In the genomic region with DNA sequence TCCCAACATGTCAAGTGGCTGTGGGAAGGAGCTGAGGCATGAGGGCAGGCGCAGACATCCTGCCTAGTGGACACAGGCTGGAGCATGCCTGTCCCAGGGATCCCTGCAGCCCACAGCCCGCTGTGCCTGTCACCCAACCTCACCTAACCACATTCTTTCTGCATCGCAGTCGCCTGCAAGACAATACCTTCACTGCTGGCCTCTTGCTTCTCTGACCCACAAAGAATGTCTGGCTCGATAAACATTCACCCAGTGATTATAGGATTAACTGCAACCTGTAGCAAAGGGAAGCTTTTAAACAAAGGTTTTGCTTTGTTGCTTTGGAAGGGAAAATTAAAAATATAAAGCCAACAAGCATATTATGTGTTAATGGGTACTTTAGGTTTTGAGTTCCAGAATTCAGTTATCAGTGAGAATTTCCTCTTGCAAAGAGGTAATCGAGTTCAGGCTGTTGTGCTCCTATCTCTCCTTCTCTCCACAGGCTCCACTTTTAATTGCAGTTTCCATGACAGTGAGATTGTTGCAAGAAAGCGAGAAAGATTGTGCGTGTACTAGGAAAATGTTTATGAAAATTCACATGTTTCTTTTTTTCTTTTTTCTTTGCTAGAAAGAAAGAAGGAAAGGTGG, we compare ENCODE assay signal across 15 cellular contexts. TPM values are rescaled to one million over a fixed set of nuclear protein-coding genes. Genes with fewer than 3 reads are reported as not detected.
DNase-seq lines count a peak whose midpoint lies in the region; ATAC-seq, FAIRE-seq and TF ChIP-seq lines count a peak whose summit lies in the region.
"Had no signal": no experiment of that assay in that cellular context is flagged by ENCODE, and none has a peak within 500 bp of the region (broad histone marks: within the 10 kb centered on the region; RNA-seq: fewer than 3 reads in every experiment).

No MANE protein-coding gene starts in this region.

- H3K36me3 ChIP-seq in colonic mucosa (no peaks in the 10 kb centered on the region), liver (ENCODE audit: control insufficient read depth in 4 of 4, insufficient read depth in 3 of 4, low read depth in 1 of 4, low read length in 3 of 4) (no peaks in the 10 kb centered on the region)
- H3K36me3 ChIP-seq: heart right ventricle, thoracic aorta had no signal

- H3K27me3 ChIP-seq in colonic mucosa (no peaks in the 10 kb centered on the region), liver (ENCODE audit: control insufficient read depth in 4 of 4, insufficient read depth in 4 of 4, low read length in 3 of 4) (no peaks in the 10 kb centered on the region)

- H3K27ac ChIP-seq in colonic mucosa: no peak overlapping the region
- no peak overlapping the region for H3K27ac ChIP-seq in liver (ENCODE audit: low read depth in 1 of 2, low read length in 2 of 2)
- H3K27ac ChIP-seq: heart right ventricle, thoracic aorta had no signal

- no peak for ATAC-seq in HG03469 (IDR thresholded peaks at IDR 0.05; ENCODE audit: unreplicated experiment)
- ATAC-seq: heart right ventricle had no signal

- H3K4me1 ChIP-seq in colonic mucosa (no peaks in the 10 kb centered on the region), liver (ENCODE audit: control insufficient read depth in 4 of 4, insufficient read depth in 4 of 4, low read length in 3 of 4) (no peaks in the 10 kb centered on the region)
- H3K4me1 ChIP-seq: heart right ventricle had no signal

- intact Hi-C loops in colonic mucosa (cut with DNase I): no loop called here

- TF ChIP-seq CTCF in colonic mucosa (IDR thresholded peaks at IDR 0.05) (no peak), liver (IDR thresholded peaks at IDR 0.05; ENCODE audit: low read depth, low read length, missing input control) (no peak)

- H3K9me3 ChIP-seq in colonic mucosa (no peaks in the 10 kb centered on the region), liver (ENCODE audit: control insufficient read depth in 4 of 4, low read length in 3 of 4) (no peaks in the 10 kb centered on the region)

- no peak for TF ChIP-seq POLR2A in H54 (IDR thresholded peaks at IDR 0.05; ENCODE audit: low read depth, low read length)

- peak; percentile 37 for DNase-seq in NCI-H82 (lab: John Stamatoyannopoulos, UW)
- DNase-seq in NCI-H82 treated with DMSO at 0.1 percent for 48 hours (lab: John Stamatoyannopoulos, UW; ENCODE audit: unreplicated experiment): no peak
- DNase-seq in colonic mucosa: peak; percentile 19
- peak; percentile 55 for DNase-seq in urothelium cell line (ENCODE audit: low spot score)
- DNase-seq in H54 (ENCODE audit: insufficient read length, low spot score): no peak
- no peak for DNase-seq in SKM-1 treated with dmso at 0.1 percent for 144 hours (lab: John Stamatoyannopoulos, UW; ENCODE audit: unreplicated experiment)
- DNase-seq: activated CD4-positive, alpha-beta T cell treated with anti-CD3 and anti-CD28 coated beads for 1 hour; aorta; heart right ventricle; IMR-90; NCI-H1436; SW 1271 had no signal

- no peak overlapping the region for H3K4me3 ChIP-seq in colonic mucosa
- no peak overlapping the region for H3K4me3 ChIP-seq in liver (ENCODE audit: low read depth in 1 of 3, low read length in 3 of 3)
- H3K4me3 ChIP-seq: heart right ventricle, thoracic aorta had no signal

- 60% methylated on average over 8 of the region's 8 CpGs for WGBS in liver

- FAIRE-seq in urothelium cell line (lab: Jason Lieb, UNC): no peak
- FAIRE-seq in H54 (lab: Jason Lieb, UNC): no peak

- TF ChIP-seq RAD21 in liver (IDR thresholded peaks at IDR 0.05): no peak

- no peak overlapping the region for H3K9ac ChIP-seq in colonic mucosa (ENCODE audit: low read depth in 2 of 2, low read length in 2 of 2)
- no peak overlapping the region for H3K9ac ChIP-seq in liver (ENCODE audit: low read depth in 1 of 2, low read length in 2 of 2)

TF ChIP-seq in liver, 16 proteins besides CTCF, POLR2A, EP300 and RAD21:
- TF ChIP-seq TAF1 (conservative IDR thresholded peaks at IDR 0.05): no peak
- no peak for TF ChIP-seq GABPA (IDR thresholded peaks at IDR 0.05 in 1 of 2, conservative IDR thresholded peaks at IDR 0.05 in 1 of 2)
- no peak for TF ChIP-seq YY1 (IDR thresholded peaks at IDR 0.05)
- TF ChIP-seq, protein P1, sequence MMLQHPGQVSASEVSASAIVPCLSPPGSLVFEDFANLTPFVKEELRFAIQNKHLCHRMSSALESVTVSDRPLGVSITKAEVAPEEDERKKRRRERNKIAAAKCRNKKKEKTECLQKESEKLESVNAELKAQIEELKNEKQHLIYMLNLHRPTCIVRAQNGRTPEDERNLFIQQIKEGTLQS (IDR thresholded peaks at IDR 0.05): no peak
- peak; percentile 45 for TF ChIP-seq SP1 (IDR thresholded peaks at IDR 0.05)
- TF ChIP-seq HNF4G (IDR thresholded peaks at IDR 0.05): no peak
- no peak for TF ChIP-seq EGR1 (IDR thresholded peaks at IDR 0.05; ENCODE audit: low read depth in 2 of 2)
- TF ChIP-seq HNF4A (conservative IDR thresholded peaks at IDR 0.05): no peak
- TF ChIP-seq FOXA2 (IDR thresholded peaks at IDR 0.05): no peak

RNA-seq across cellular contexts. Expression of gene ZNF648, which starts 40.0 kb away (rescaled TPM):
- total RNA-seq in colonic mucosa (under 1 TPM in 1 of 2 donors, not detected in 1; 0.07 TPM), liver (under 1 TPM; 0.14 to 0.67 TPM)
- polyA plus RNA-seq in liver: under 1 TPM; 0.02 to 0.26 TPM
- total RNA-seq: aorta, IMR-90, thoracic aorta had no signal
- polyA plus RNA-seq: aorta, heart right ventricle, IMR-90 had no signal

Comparison
In these comparisons a context has a peak if more than half of its experiments do, and no peak if none do; other contexts are left out.
1. DNase-seq: peak in NCI-H82 (single experiment), colonic mucosa (single experiment) and urothelium cell line (single experiment); none in NCI-H82 treated with DMSO at 0.1 percent for 48 hours (single experiment), H54 (single experiment) and SKM-1 treated with dmso at 0.1 percent for 144 hours (single experiment).